In genomic region chr18:62524443-62525200, GRCh38 we compare ENCODE assay signal across 8 cellular contexts. TPM values are rescaled to one million over a fixed set of nuclear protein-coding genes. Genes with fewer than 3 reads are reported as not detected.
DNase-seq lines count a peak whose midpoint lies in the region; ATAC-seq and TF ChIP-seq lines count a peak whose summit lies in the region.

No MANE protein-coding gene starts in this region.

- DNase-seq in NCI-H748 treated with DMSO at 0.1 percent for 48 hours (lab: John Stamatoyannopoulos, UW) = peak; percentile 41
- peak; percentile 78 to 82 for DNase-seq in activated T-cell treated with anti-CD3 and anti-CD28 coated beads, Interleukin-2, amount 50 U/mL, for 48 hours
- peak; percentile 93 for DNase-seq in esophagus muscularis mucosa (ENCODE audit: extremely low spot score)
- DNase-seq in naive B cell = peak; percentile 73
- peak in 1 of 2 donors; percentile 59 for DNase-seq in stimulated activated effector memory CD8-positive, alpha-beta T cell treated with anti-CD3 and anti-CD28 coated beads, Interleukin-12 subunit alpha, Interleukin-12 subunit beta, amount 100 ng/mL, for 72 hours (ENCODE audit: low spot score in 2 of 2)

- TF ChIP-seq CTCF in esophagus muscularis mucosa (IDR thresholded peaks at IDR 0.05) = no peak

- H3K27ac ChIP-seq in BLaER1 = peak overlapping the region; percentile 89
- H3K27ac ChIP-seq in esophagus muscularis mucosa (replicated peaks in 1 of 4) = peak overlapping the region; percentile 95 to 99 (median 98)

- H3K4me1 ChIP-seq in BLaER1 (peaks cover 43% of the 10 kb centered on the region), esophagus muscularis mucosa (peaks cover 28 to 56% (median 47%) of the 10 kb centered on the region in 4 donors)

- intact Hi-C loops in esophagus muscularis mucosa (cut with DNase I) = loop anchor here (5.0 to 10.0 kb wide), 4 partner anchors 58 to 1450 kb away; partner anchors contain the start of genes PHLPP1 and SERPINB8

- H4K20me1 ChIP-seq in BLaER1 = peaks cover 23% of the 10 kb centered on the region; the same call in 1 of the 2 replicates

- peaks cover 20 to 44% (median 37%) of the 10 kb centered on the region in 3 donors for H3K4me1 Mint-ChIP-seq in naive B cell
- H3K4me1 Mint-ChIP-seq in stimulated activated effector memory CD8-positive, alpha-beta T cell treated with anti-CD3 and anti-CD28 coated beads, Interleukin-12 subunit alpha, Interleukin-12 subunit beta, amount 100 ng/mL, for 72 hours = peaks cover 17% of the 10 kb centered on the region

- H3K9me3 Mint-ChIP-seq in naive B cell = no peaks in the 10 kb centered on the region
- no peaks in the 10 kb centered on the region for H3K9me3 Mint-ChIP-seq in stimulated activated effector memory CD8-positive, alpha-beta T cell treated with anti-CD3 and anti-CD28 coated beads, Interleukin-12 subunit alpha, Interleukin-12 subunit beta, amount 100 ng/mL, for 72 hours

- H3K27me3 ChIP-seq in BLaER1 = peaks cover 21% of the 10 kb centered on the region
- no peaks in the 10 kb centered on the region for H3K27me3 ChIP-seq in esophagus muscularis mucosa

- peak overlapping the region; percentile 91 for H3K9ac ChIP-seq in BLaER1

- H3K9me3 ChIP-seq in BLaER1 (no peaks in the 10 kb centered on the region), esophagus muscularis mucosa (no peaks in the 10 kb centered on the region)

- TF ChIP-seq EP300 in esophagus muscularis mucosa (IDR thresholded peaks at IDR 0.05) = no peak

- TF ChIP-seq POLR2A in esophagus muscularis mucosa (IDR thresholded peaks at IDR 0.05; ENCODE audit: low read depth) = peak; percentile 29

- H3K27ac Mint-ChIP-seq in naive B cell = peak overlapping the region; percentile 86 to 97 (median 90)
- peak overlapping the region; percentile 96 for H3K27ac Mint-ChIP-seq in stimulated activated effector memory CD8-positive, alpha-beta T cell treated with anti-CD3 and anti-CD28 coated beads, Interleukin-12 subunit alpha, Interleukin-12 subunit beta, amount 100 ng/mL, for 72 hours

- H3K36me3 Mint-ChIP-seq in naive B cell = no peaks in the 10 kb centered on the region
- peaks cover 20% of the 10 kb centered on the region for H3K36me3 Mint-ChIP-seq in stimulated activated effector memory CD8-positive, alpha-beta T cell treated with anti-CD3 and anti-CD28 coated beads, Interleukin-12 subunit alpha, Interleukin-12 subunit beta, amount 100 ng/mL, for 72 hours

- peak overlapping the region; percentile 97 for H3K4me2 ChIP-seq in BLaER1

- H3K4me3 ChIP-seq in BLaER1 (peak overlapping the region; percentile 96), esophagus muscularis mucosa (peak overlapping the region; percentile 91 to 96 (median 94))

- H3K36me3 ChIP-seq in BLaER1 (no peaks in the 10 kb centered on the region), esophagus muscularis mucosa (no peaks in the 10 kb centered on the region)

- WGBS in esophagus muscularis mucosa = 6% methylated on average over 19 of the region's 57 CpGs

- H3K4me3 Mint-ChIP-seq in naive B cell = peak overlapping the region; percentile 83 to 98 (median 94)
- peak overlapping the region; percentile 96 for H3K4me3 Mint-ChIP-seq in stimulated activated effector memory CD8-positive, alpha-beta T cell treated with anti-CD3 and anti-CD28 coated beads, Interleukin-12 subunit alpha, Interleukin-12 subunit beta, amount 100 ng/mL, for 72 hours

- no peaks in the 10 kb centered on the region for H3K27me3 Mint-ChIP-seq in naive B cell

- peak; percentile 7 for ATAC-seq in GM21717 (IDR thresholded peaks at IDR 0.05; ENCODE audit: unreplicated experiment)
- peak; percentile 19 to 24 for ATAC-seq in naive B cell (ENCODE audit: low read depth in 2 of 2)
- peak; percentile 9 for ATAC-seq in stimulated activated effector memory CD8-positive, alpha-beta T cell treated with anti-CD3 and anti-CD28 coated beads, Interleukin-12 subunit alpha, Interleukin-12 subunit beta, amount 100 ng/mL, for 72 hours
- ATAC-seq in HG03025 (IDR thresholded peaks at IDR 0.05; ENCODE audit: low FRiP score, unreplicated experiment) = no peak

RNA-seq across cellular contexts. Expression of gene ZCCHC2, which starts 1.8 kb away (rescaled TPM):
- total RNA-seq in esophagus muscularis mucosa = 10 to 100 TPM; 18.9 to 26.1 (median 23.8) TPM
- polyA plus RNA-seq in naive B cell (ENCODE audit: low read depth in 6 of 6) = 1 to 10 TPM in 5 of 6 donors, not detected in 1; 2.5 to 4.6 (median 2.8) TPM
